In the genomic region with DNA sequence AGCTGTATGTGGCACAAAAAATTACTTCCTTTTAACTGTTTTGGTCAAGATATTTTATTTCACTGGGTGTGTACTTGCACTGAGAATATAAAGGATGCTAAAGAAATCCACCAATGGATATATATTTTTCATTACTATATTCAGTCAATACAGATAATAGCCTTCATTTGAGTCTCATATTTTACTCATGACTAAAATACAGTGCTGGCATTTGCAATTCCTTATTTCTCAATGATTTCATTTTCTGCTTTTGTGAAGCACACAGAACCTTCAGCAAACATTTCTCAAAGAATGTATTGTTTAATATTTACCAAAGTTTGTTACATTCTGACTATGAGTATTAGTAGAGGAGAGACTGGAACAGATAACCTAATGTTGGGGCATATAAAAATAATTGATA, we compare ENCODE assay signal across 23 cellular contexts.
DNase-seq lines count a peak whose midpoint lies in the region; ATAC-seq and TF ChIP-seq lines count a peak whose summit lies in the region.
"Had no signal": no experiment of that assay in that cellular context is flagged by ENCODE, and none has a peak within 500 bp of the region (broad histone marks: within the 10 kb centered on the region; RNA-seq: fewer than 3 reads in every experiment).

No MANE protein-coding gene starts in this region.

- no peak overlapping the region for H3K9ac ChIP-seq in IMR-90 (ENCODE audit: low read depth, low read length)
- H3K9ac ChIP-seq: BLaER1 had no signal

- H3K23ac ChIP-seq in IMR-90 (ENCODE audit: low read depth, low read length): no peak overlapping the region

- H3K18ac ChIP-seq in IMR-90 (ENCODE audit: low read depth, low read length): no peak overlapping the region

- CTCF ChIA-PET in IMR-90 (lab: Yijun Ruan, JAX): no interaction called here

- POLR2A ChIA-PET in IMR-90 (lab: Charles Lee; ENCODE audit: unreplicated experiment): no interaction called here

- H3K79me1 ChIP-seq in IMR-90 (ENCODE audit: low read depth in 1 of 2, low read length in 2 of 2): peaks cover 0 to 4% of the 10 kb centered on the region in 2 experiments; a peak in 1 of 4 replicates

- H3K14ac ChIP-seq in IMR-90 (replicated peaks; ENCODE audit: low read depth, low read length): no peak overlapping the region

- H2AK5ac ChIP-seq in IMR-90 (ENCODE audit: low read depth, low read length): no peak overlapping the region

- no peaks in the 10 kb centered on the region; the same call in 1 of the 2 replicates for H3K9me1 ChIP-seq in IMR-90 (ENCODE audit: insufficient read depth, low read length)

- no peak overlapping the region for H3K4me2 ChIP-seq in IMR-90 (ENCODE audit: low read depth, low read length)
- H3K4me2 ChIP-seq: BLaER1 had no signal

- H4K91ac ChIP-seq in IMR-90 (ENCODE audit: insufficient read depth, low read depth, low read length): no peak overlapping the region

- no peak overlapping the region for H2BK15ac ChIP-seq in IMR-90 (ENCODE audit: low read depth, low read length)

- H3K4me3 ChIP-seq in IMR-90 (ENCODE audit: insufficient read depth, low read depth, low read length): no peak overlapping the region
- H3K4me3 ChIP-seq in choroid plexus epithelial cell (ENCODE audit: low read depth, low read length): no peak overlapping the region
- H3K4me3 ChIP-seq: BLaER1, GM12878 had no signal

- in situ Hi-C loops in IMR-90 (cut with MboI; ENCODE audit: low sequenced_read_pairs): no loop called here

- no peak overlapping the region for H2BK20ac ChIP-seq in IMR-90 (ENCODE audit: low read depth, low read length)

- H2AK9ac ChIP-seq in IMR-90 (replicated peaks; ENCODE audit: low read depth, low read length, poor library complexity): no peak overlapping the region

- no peak overlapping the region for H4K5ac ChIP-seq in IMR-90 (ENCODE audit: low read depth, low read length)

- dilution Hi-C loops in IMR-90 (cut with HindIII; ENCODE audit: low sequenced_read_pairs, unreplicated experiment): no loop called here

- TF ChIP-seq CTCF in IMR-90 (conservative IDR thresholded peaks at IDR 0.05; ENCODE audit: low read depth, low read length) (no peak), choroid plexus epithelial cell (conservative IDR thresholded peaks at IDR 0.05; ENCODE audit: low read depth, low read length) (no peak)

- no peak overlapping the region for H2BK120ac ChIP-seq in IMR-90 (ENCODE audit: low read depth, low read length)

- no TSS peak for BruUV-seq in IMR-90 (replicated peaks; lab: Mats Ljungman, UMichigan)

- no peak overlapping the region for H4K8ac ChIP-seq in IMR-90 (ENCODE audit: low read depth in 2 of 2, low read length in 2 of 2)

- no peak for TF ChIP-seq RAD21 in IMR-90 (IDR thresholded peaks at IDR 0.05; ENCODE audit: low read length)

- DNase-seq in COLO829 (ENCODE audit: low spot score): peak; percentile 57
- peak; percentile 4 for DNase-seq in IMR-90
- DNase-seq in choroid plexus epithelial cell (ENCODE audit: low read depth): peak; percentile 13
- peak; percentile 30 for DNase-seq in iris pigment epithelial cell (ENCODE audit: low read depth)
- DNase-seq in stimulated activated CD4-positive, alpha-beta T cell treated with anti-CD3 and anti-CD28 coated beads, Interleukin-4, amount 100 ng/mL, for 1 hour: no peak
- DNase-seq in NCI-H2107 (lab: John Stamatoyannopoulos, UW): no peak
- DNase-seq in NCI-H1092 treated with DMSO at 0.1 percent for 48 hours (lab: John Stamatoyannopoulos, UW): no peak
- DNase-seq: 8988T; ACHN; BE2C; C1 segment of cervical spinal cord; Caco-2; Calu3; CD4-positive, alpha-beta memory T cell; CD4-positive, CD25-positive, alpha-beta regulatory T cell; CD8-positive, alpha-beta memory T cell; DMS79; DND-41; EL; GDM1 had no signal

- H3K56ac ChIP-seq in IMR-90 (ENCODE audit: extremely low read depth, insufficient read depth, low read length): no peak overlapping the region

- intact Hi-C loops in IMR-90 (cut with micrococcal nuclease): no loop called here

- H3K27me3 ChIP-seq in IMR-90 (ENCODE audit: control insufficient read depth, insufficient read depth, low read length): no peaks in the 10 kb centered on the region
- H3K27me3 ChIP-seq: BE2C, BLaER1 had no signal

- no peaks in the 10 kb centered on the region for H4K20me1 ChIP-seq in IMR-90 (ENCODE audit: insufficient read depth, low read length)
- H4K20me1 ChIP-seq: BLaER1 had no signal

- H3K4me1 ChIP-seq in IMR-90 (ENCODE audit: control insufficient read depth, insufficient read depth, low read length): peaks cover 5% of the 10 kb centered on the region; the same call in 1 of the 2 replicates
- H3K4me1 ChIP-seq: BE2C had no signal

- no peak for TF ChIP-seq POLR2A in IMR-90 (IDR thresholded peaks at IDR 0.05; ENCODE audit: low read depth, low read length)

- no peaks in the 10 kb centered on the region for H3K9me3 ChIP-seq in IMR-90 (ENCODE audit: control insufficient read depth, insufficient read depth, low read length)
- H3K9me3 ChIP-seq: BE2C, Caco-2 had no signal

- H3K4ac ChIP-seq in IMR-90 (ENCODE audit: low read depth, low read length): no peak overlapping the region

- H2AFZ ChIP-seq in IMR-90 (replicated peaks; ENCODE audit: low read length, poor library complexity): no peak overlapping the region

- ATAC-seq in IMR-90 (ENCODE audit: low read depth) (no peak), HG03175 (IDR thresholded peaks at IDR 0.05; ENCODE audit: unreplicated experiment) (no peak)
- ATAC-seq: GM12878 had no signal

- H2BK5ac ChIP-seq in IMR-90 (ENCODE audit: low read depth, low read length, poor library complexity, severe bottlenecking): no peak overlapping the region

- H3K36me3 ChIP-seq in IMR-90 (ENCODE audit: control insufficient read depth, insufficient read depth, low read length): no peaks in the 10 kb centered on the region
- H3K36me3 ChIP-seq: BE2C, BLaER1 had no signal

- no peak overlapping the region for H3K27ac ChIP-seq in IMR-90 (ENCODE audit: insufficient read depth, low read length)
- H3K27ac ChIP-seq: BLaER1 had no signal

TF ChIP-seq in IMR-90, 13 proteins besides CTCF, POLR2A, EP300 and RAD21:
- TF ChIP-seq CHD1 (IDR thresholded peaks at IDR 0.05; ENCODE audit: low read depth, low read length) (no peak), FOS (IDR thresholded peaks at IDR 0.05; ENCODE audit: low read depth, low read length) (no peak), NFE2L2 (IDR thresholded peaks at IDR 0.05; ENCODE audit: low read depth, low read length) (no peak), RFX5 (IDR thresholded peaks at IDR 0.05; ENCODE audit: low read depth, low read length) (no peak), RCOR1 (IDR thresholded peaks at IDR 0.05; ENCODE audit: insufficient replicate concordance, low read length) (no peak), MAFK (IDR thresholded peaks at IDR 0.05; ENCODE audit: low read depth, low read length) (no peak), SMC3 (IDR thresholded peaks at IDR 0.05; ENCODE audit: low read depth, low read length) (no peak), BHLHE40 (IDR thresholded peaks at IDR 0.05; ENCODE audit: low read depth, low read length) (no peak), ELK1 (IDR thresholded peaks at IDR 0.05; ENCODE audit: borderline replicate concordance, low read depth, low read length) (no peak), CEBPB (IDR thresholded peaks at IDR 0.05; ENCODE audit: low read depth, low read length) (no peak), MAZ (IDR thresholded peaks at IDR 0.05; ENCODE audit: borderline replicate concordance, low read depth, low read length) (no peak), USF2 (IDR thresholded peaks at IDR 0.05; ENCODE audit: low read depth, low read length) (no peak), MXI1 (IDR thresholded peaks at IDR 0.05; ENCODE audit: borderline replicate concordance, low read depth, low read length) (no peak)

Comparison
In these comparisons a context has a peak if more than half of its experiments do, and no peak if none do; other contexts are left out.
1. DNase-seq: peak in COLO829 (single experiment), IMR-90 (single experiment), choroid plexus epithelial cell (single experiment) and iris pigment epithelial cell (single experiment); none in stimulated activated CD4-positive, alpha-beta T cell treated with anti-CD3 and anti-CD28 coated beads, Interleukin-4, amount 100 ng/mL, for 1 hour (single experiment), NCI-H2107 (single experiment) and NCI-H1092 treated with DMSO at 0.1 percent for 48 hours (single experiment).